In the genomic region with DNA sequence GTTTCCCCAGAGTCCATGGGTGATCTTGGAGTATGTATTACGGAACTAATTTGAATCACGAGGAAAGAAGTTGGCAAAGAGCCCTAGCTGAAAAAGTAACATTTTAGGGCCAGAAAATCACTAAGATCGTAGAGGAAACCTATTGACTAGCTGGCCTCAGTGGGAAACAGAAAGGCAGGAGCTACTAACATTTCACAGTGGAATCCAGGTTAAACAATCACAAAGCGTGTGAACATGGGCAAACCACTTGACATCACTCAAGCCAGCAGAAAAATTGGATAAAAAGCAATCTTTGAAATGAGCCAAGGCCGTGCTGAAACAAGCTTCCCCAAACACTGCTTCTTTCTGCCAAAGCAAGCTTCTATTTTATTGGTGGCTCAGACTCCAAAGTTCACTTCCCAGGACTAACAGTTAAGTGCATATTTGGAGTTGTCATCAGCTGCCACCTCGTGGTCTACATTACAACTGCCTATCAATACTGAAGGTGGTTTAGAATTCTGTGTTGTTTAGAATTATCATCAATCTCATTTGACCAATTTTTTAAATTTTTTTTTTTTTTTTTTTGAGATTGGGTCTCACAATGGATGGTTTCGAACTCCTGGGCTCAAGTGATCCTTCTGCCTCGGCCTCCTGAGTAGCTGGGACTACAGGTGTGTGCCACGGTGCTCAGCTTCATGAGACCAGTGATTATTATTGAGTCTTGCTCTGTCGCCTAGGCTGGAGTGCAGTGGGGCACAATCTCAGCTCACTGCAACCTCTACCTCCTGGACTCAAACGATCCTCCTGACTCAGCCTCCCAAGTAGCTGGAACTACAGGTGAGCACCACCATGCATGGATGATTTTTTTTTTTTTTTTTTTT, we compare ENCODE assay signal across 8 cellular contexts. TPM values are rescaled to one million over a fixed set of nuclear protein-coding genes. Genes with fewer than 3 reads are reported as not detected.
A peak's percentile ranks its signal among the peaks of the same experiment; 100 is the strongest.
DNase-seq lines count a peak whose midpoint lies in the region; ATAC-seq and TF ChIP-seq lines count a peak whose summit lies in the region.

No MANE protein-coding gene starts in this region.

- no peak overlapping the region for H2AFZ ChIP-seq in fibroblast of lung (ENCODE audit: low read length)

- H3K9me3 Mint-ChIP-seq in nephron: no peaks in the 10 kb centered on the region

- H3K27ac Mint-ChIP-seq in nephron: peak overlapping the region; percentile 28 to 70 (median 60)

- H4K20me1 ChIP-seq in fibroblast of lung (ENCODE audit: control insufficient read depth, extremely low read depth, insufficient read depth, low read length): no peaks in the 10 kb centered on the region

- H3K4me3 ChIP-seq in AG04450 (ENCODE audit: low read depth, low read length) (no peak overlapping the region), GM12865 (ENCODE audit: low read depth, low read length) (no peak overlapping the region), fibroblast of lung (replicated peaks in 1 of 4; ENCODE audit: control extremely low read depth in 1 of 4, insufficient read depth in 1 of 4, low read depth in 3 of 4, low read length in 4 of 4) (no peak overlapping the region)

- H3K36me3 ChIP-seq in fibroblast of lung (ENCODE audit: control insufficient read depth, insufficient read depth, low read length): peaks cover 13% of the 10 kb centered on the region

- H3K27ac ChIP-seq in AG04450 (ENCODE audit: low read depth, low read length) (no peak overlapping the region), fibroblast of lung (ENCODE audit: insufficient read depth, low read length) (peak overlapping the region; percentile 4)

- TF ChIP-seq CTCF in AG04450 (IDR thresholded peaks at IDR 0.05; ENCODE audit: low read depth, low read length) (peak; percentile 31; the same call in 1 of the 2 replicates), GM12865 (IDR thresholded peaks at IDR 0.05; ENCODE audit: insufficient read depth, low read depth, low read length, missing control alignments) (peak; percentile 58), fibroblast of lung (conservative IDR thresholded peaks at IDR 0.05 in 1 of 2, IDR thresholded peaks at IDR 0.05 in 1 of 2; ENCODE audit: low read depth in 1 of 2, low read length in 2 of 2) (peak; percentile 48 to 52), nephron (IDR thresholded peaks at IDR 0.05; ENCODE audit: unreplicated experiment in 3 of 3) (peak; percentile 30 to 49 (median 35))

- H3K4me1 ChIP-seq in fibroblast of lung (ENCODE audit: control insufficient read depth, extremely low read depth, insufficient read depth, low read length): peaks cover 2% of the 10 kb centered on the region

- H3K36me3 Mint-ChIP-seq in nephron (ENCODE audit: low read depth): peaks cover 55% of the 10 kb centered on the region

- no peak overlapping the region for H3K4me2 ChIP-seq in fibroblast of lung (ENCODE audit: extremely low read depth, insufficient read depth, low read length)

- POLR2A ChIA-PET in AG04450 (lab: Yijun Ruan, JAX): interaction anchor here (0.6 to 2.8 kb wide), 5 partner anchors 11 to 191 kb away, joined by 3 to 30 read pairs (median 5); a partner anchor contains a TSS

- CTCF ChIA-PET in AG04450 (lab: Charles Lee): interaction anchor here (0.6 to 3.5 kb wide), 18 partner anchors 9 to 704 kb away, joined by 3 to 30 read pairs (median 4); a partner anchor contains a TSS

- ATAC-seq in HG03025 (IDR thresholded peaks at IDR 0.05; ENCODE audit: low FRiP score, unreplicated experiment): no peak
- ATAC-seq in HG02938 (IDR thresholded peaks at IDR 0.05; ENCODE audit: unreplicated experiment): no peak

- H3K27me3 ChIP-seq in AG04450 (ENCODE audit: control insufficient read depth, insufficient read depth, low read length) (no peaks in the 10 kb centered on the region), fibroblast of lung (ENCODE audit: control insufficient read depth, insufficient read depth, low read length) (no peaks in the 10 kb centered on the region)

- H3K27me3 Mint-ChIP-seq in nephron (ENCODE audit: low read depth): no peaks in the 10 kb centered on the region

- H3K4me1 Mint-ChIP-seq in nephron: peaks cover 8% of the 10 kb centered on the region

- no peak overlapping the region for H3K4me3 Mint-ChIP-seq in nephron

- H3K9me3 ChIP-seq in AG04450 (ENCODE audit: control insufficient read depth, insufficient read depth, low read length) (no peaks in the 10 kb centered on the region), fibroblast of lung (ENCODE audit: control insufficient read depth, insufficient read depth, low read depth, low read length) (no peaks in the 10 kb centered on the region)

- H3K79me2 ChIP-seq in fibroblast of lung (ENCODE audit: control insufficient read depth, insufficient read depth, low read length): peaks cover 4% of the 10 kb centered on the region

- no peak for DNase-seq in AG04450 (ENCODE audit: low read depth, low spot score)
- peak; percentile 74 for DNase-seq in GM12865 (ENCODE audit: low read depth)
- DNase-seq in NCI-H748 (lab: John Stamatoyannopoulos, UW; ENCODE audit: unreplicated experiment): peak; percentile 66
- DNase-seq in activated CD8-positive, alpha-beta memory T cell treated with anti-CD3 and anti-CD28 coated beads, Interleukin-2, amount 50 U/mL, for 48 hours: peak; percentile 60
- peak; percentile 71 to 83 for DNase-seq in fibroblast of lung (ENCODE audit: low read depth in 2 of 2)

- no peak overlapping the region for H3K9ac ChIP-seq in fibroblast of lung (ENCODE audit: insufficient read depth, low read length)

RNA-seq across cellular contexts. Expression of a gene that starts 10.6 kb away (rescaled TPM):
- 2,426 and 3,003 TPM in 2 replicates for polyA plus RNA-seq in AG04450 (2011; rRNA removed)
- 908 and 1,136 TPM in 2 replicates for polyA minus RNA-seq in AG04450 (2011; rRNA and poly(A)+ RNA removed)
- total RNA-seq in fibroblast of lung: 1,649 and 1,873 TPM in 2 replicates
- 2,883 and 3,469 TPM in 2 replicates for polyA plus RNA-seq in fibroblast of lung
- 2,322 and 2,629 TPM in 2 replicates for polyA plus RNA-seq in fibroblast of lung (2012)
- polyA minus RNA-seq in fibroblast of lung (ENCODE audit: low replicate concordance): 2,669 and 3,796 TPM in 2 replicates

RNA-seq across cellular contexts. Expression of a gene that starts 22.8 kb away (rescaled TPM):
- polyA plus RNA-seq in AG04450 (2011; rRNA removed): 23.7 and 26.7 TPM in 2 replicates
- 23.3 and 32.4 TPM in 2 replicates for polyA minus RNA-seq in AG04450 (2011; rRNA and poly(A)+ RNA removed)
- 11.6 and 16.0 TPM in 2 replicates for total RNA-seq in fibroblast of lung
- 23.4 and 27.4 TPM in 2 replicates for polyA plus RNA-seq in fibroblast of lung
- 9.7 and 11.1 TPM in 2 replicates for polyA plus RNA-seq in fibroblast of lung (2012)
- polyA minus RNA-seq in fibroblast of lung (ENCODE audit: low replicate concordance): 10.8 and 11.8 TPM in 2 replicates

RNA-seq across cellular contexts. Expression of a gene that starts 50.6 kb away (rescaled TPM):
- 0.04 TPM in 1 of 2 replicates, not detected in the other for polyA plus RNA-seq in AG04450 (2011; rRNA removed)
- not detected in 2 replicates for polyA minus RNA-seq in AG04450 (2011; rRNA and poly(A)+ RNA removed)
- total RNA-seq in fibroblast of lung: under 0.01 TPM in 1 of 2 replicates, not detected in the other
- polyA plus RNA-seq in fibroblast of lung: 0.02 TPM in 1 of 2 replicates, not detected in the other
- not detected in 2 replicates for polyA plus RNA-seq in fibroblast of lung (2012)
- not detected in 2 replicates for polyA minus RNA-seq in fibroblast of lung (ENCODE audit: low replicate concordance)
